8 cellular contexts compared by ENCODE assay signal in genomic region chr10:96719205-96719604, GRCh38. TPM values are rescaled to one million over a fixed set of nuclear protein-coding genes. Genes with fewer than 3 reads are reported as not detected.
DNase-seq lines count a peak whose midpoint lies in the region; ATAC-seq and TF ChIP-seq lines count a peak whose summit lies in the region.

No MANE protein-coding gene starts in this region.

- no peak for TF ChIP-seq CTCF in HEK293 (tag by site-specific recombination; IDR thresholded peaks at IDR 0.05)

- POLR2A ChIA-PET in HEK293 (lab: Yijun Ruan, JAX): interaction anchor here (0.5 kb wide), 1 partner anchor 107 kb away, joined by 5 read pairs; no protein-coding TSS in a partner anchor

- peak overlapping the region; percentile 91 for H3K4me3 Mint-ChIP-seq in activated T-helper 2 cell treated with anti-CD3 and anti-CD28 coated beads, Interferon-gamma antibody, Interleukin-2, Interleukin-4, amounts not matched to agents 10 μg/mL and 5 μg/mL and 100 μg/mL, durations not matched to agents 14 hours and 24 hours and 36 hours (ENCODE audit: low read depth)
- peak overlapping the region; percentile 95 to 100 (median 99) for H3K4me3 Mint-ChIP-seq in naive B cell

- H3K27ac Mint-ChIP-seq in activated T-helper 2 cell treated with anti-CD3 and anti-CD28 coated beads, Interferon-gamma antibody, Interleukin-2, Interleukin-4, amounts not matched to agents 10 μg/mL and 5 μg/mL and 100 μg/mL, durations not matched to agents 14 hours and 24 hours and 36 hours: no peak overlapping the region
- peak overlapping the region; percentile 92 to 100 (median 99) for H3K27ac Mint-ChIP-seq in naive B cell

- ATAC-seq in naive B cell (ENCODE audit: low read depth in 2 of 2): no peak
- ATAC-seq in GM19328 (IDR thresholded peaks at IDR 0.05; ENCODE audit: unreplicated experiment): no peak
- ATAC-seq in HG03354 (IDR thresholded peaks at IDR 0.05; ENCODE audit: poor library complexity, severe bottlenecking, unreplicated experiment): no peak

- peak; percentile 95 for DNase-seq in DMS53 (lab: John Stamatoyannopoulos, UW)
- no peak for DNase-seq in activated T-helper 2 cell treated with anti-CD3 and anti-CD28 coated beads, Interferon-gamma antibody, Interleukin-2, Interleukin-4, amounts not matched to agents 10 μg/mL and 5 μg/mL and 100 μg/mL, durations not matched to agents 14 hours and 24 hours and 36 hours (ENCODE audit: low spot score)
- DNase-seq in naive B cell: no peak
- no peak for DNase-seq in neuronal stem cell (ENCODE audit: low spot score)
- DNase-seq in NK-92 treated with Interleukin-12 subunit alpha and Interleukin-12 subunit beta, amount 100 ng/mL, for 24 hours (lab: John Stamatoyannopoulos, UW): no peak

- no peak overlapping the region for H4K8ac ChIP-seq in neuronal stem cell (ENCODE audit: low read depth, low read length)

- H3K9ac ChIP-seq in neuronal stem cell (ENCODE audit: low read depth, low read length, poor library complexity): no peak overlapping the region

- no peaks in the 10 kb centered on the region for H3K36me3 ChIP-seq in HEK293 (ENCODE audit: control insufficient read depth in 2 of 2, insufficient read depth in 1 of 2, low read length in 2 of 2)
- H3K36me3 ChIP-seq in neuronal stem cell (replicated peaks in 1 of 2; ENCODE audit: control insufficient read depth in 2 of 2, insufficient read depth in 2 of 2, low read length in 2 of 2): no peaks in the 10 kb centered on the region

- no peak overlapping the region for H2BK120ac ChIP-seq in neuronal stem cell (ENCODE audit: low read depth, low read length)

- H2BK5ac ChIP-seq in neuronal stem cell (ENCODE audit: low read length): no peak overlapping the region

- CTCF ChIA-PET in HEK293 (lab: Yijun Ruan, JAX): interaction anchor here (0.5 kb wide), 1 partner anchor 183 kb away, joined by 3 read pairs; no protein-coding TSS in a partner anchor

- peaks cover 25% of the 10 kb centered on the region for H3K27me3 Mint-ChIP-seq in activated T-helper 2 cell treated with anti-CD3 and anti-CD28 coated beads, Interferon-gamma antibody, Interleukin-2, Interleukin-4, amounts not matched to agents 10 μg/mL and 5 μg/mL and 100 μg/mL, durations not matched to agents 14 hours and 24 hours and 36 hours (ENCODE audit: low read depth)
- H3K27me3 Mint-ChIP-seq in naive B cell: no peaks in the 10 kb centered on the region

- H3K4me2 ChIP-seq in neuronal stem cell (ENCODE audit: insufficient read depth, low read length, poor library complexity, severe bottlenecking): no peak overlapping the region

- no peak overlapping the region for H3K23ac ChIP-seq in neuronal stem cell (ENCODE audit: low read depth, low read length, poor library complexity)

- H2BK15ac ChIP-seq in neuronal stem cell (ENCODE audit: low read length): no peak overlapping the region

- peaks cover 0 to 67% (median 0%) of the 10 kb centered on the region in 3 experiments for H3K27me3 ChIP-seq in neuronal stem cell (ENCODE audit: control insufficient read depth in 3 of 3, insufficient read depth in 3 of 3, low read depth in 1 of 3, low read length in 3 of 3)

- no peak overlapping the region for H3K4ac ChIP-seq in neuronal stem cell (ENCODE audit: low read length)

- H3K27ac ChIP-seq in HEK293 (ENCODE audit: extremely low read depth, low read depth, low read length) (no peak overlapping the region), neuronal stem cell (replicated peaks; ENCODE audit: low read length) (no peak overlapping the region)

- H2AK5ac ChIP-seq in neuronal stem cell (ENCODE audit: low read depth, low read length): no peak overlapping the region

- H3K18ac ChIP-seq in neuronal stem cell (ENCODE audit: low read length): no peak overlapping the region

- no peaks in the 10 kb centered on the region for H3K79me1 ChIP-seq in neuronal stem cell (ENCODE audit: low read depth, low read length)

- H3K4me1 ChIP-seq in HEK293 (ENCODE audit: control insufficient read depth, insufficient read depth, low read length) (0 out of 2 replicates have a peak, but pooled peaks cover 3% of the 10 kb centered on the region), neuronal stem cell (ENCODE audit: control insufficient read depth in 2 of 2, insufficient read depth in 1 of 2, low read depth in 1 of 2, low read length in 2 of 2) (peaks cover 0 to 3% of the 10 kb centered on the region in 2 donors)

- no peak overlapping the region for H2AFZ ChIP-seq in neuronal stem cell (ENCODE audit: low read length)

- no peak overlapping the region for H3K14ac ChIP-seq in neuronal stem cell (ENCODE audit: low read length)

- H2BK12ac ChIP-seq in neuronal stem cell (ENCODE audit: low read length): no peak overlapping the region

- WGBS in neuronal stem cell (ENCODE audit: extremely low coverage in 2 of 2, insufficient read length in 2 of 2, insufficient replicate concordance in 1 of 2), 2 donors: no CpG with 5 or more reads among the region's 1 CpG

- H3K9me3 ChIP-seq in HEK293 (ENCODE audit: control insufficient read depth, insufficient read depth, low read depth, low read length) (no peaks in the 10 kb centered on the region), neuronal stem cell (replicated peaks in 1 of 2; ENCODE audit: control insufficient read depth in 2 of 2, insufficient read depth in 1 of 2, low read depth in 1 of 2, low read length in 2 of 2) (no peaks in the 10 kb centered on the region)

- intact Hi-C loops in activated T-helper 2 cell treated with anti-CD3 and anti-CD28 coated beads, Interferon-gamma antibody, Interleukin-2, Interleukin-4, amounts not matched to agents 10 μg/mL and 5 μg/mL and 100 μg/mL, durations not matched to agents 14 hours and 24 hours and 36 hours (cut with micrococcal nuclease): loop anchor here (2.0 kb wide), 1 partner anchor 26 kb away; no protein-coding TSS in a partner anchor

- H3K4me3 ChIP-seq in HEK293 (ENCODE audit: low read depth, low read length): no peak overlapping the region
- no peak overlapping the region for H3K4me3 ChIP-seq in neuronal stem cell (ENCODE audit: low read length in 2 of 2)

- peaks cover 30% of the 10 kb centered on the region for H3K4me1 Mint-ChIP-seq in activated T-helper 2 cell treated with anti-CD3 and anti-CD28 coated beads, Interferon-gamma antibody, Interleukin-2, Interleukin-4, amounts not matched to agents 10 μg/mL and 5 μg/mL and 100 μg/mL, durations not matched to agents 14 hours and 24 hours and 36 hours (ENCODE audit: low read depth)
- peaks cover 69 to 86% (median 78%) of the 10 kb centered on the region in 3 donors for H3K4me1 Mint-ChIP-seq in naive B cell

- peaks cover 3% of the 10 kb centered on the region for H3K36me3 Mint-ChIP-seq in activated T-helper 2 cell treated with anti-CD3 and anti-CD28 coated beads, Interferon-gamma antibody, Interleukin-2, Interleukin-4, amounts not matched to agents 10 μg/mL and 5 μg/mL and 100 μg/mL, durations not matched to agents 14 hours and 24 hours and 36 hours (ENCODE audit: low read depth)
- H3K36me3 Mint-ChIP-seq in naive B cell: peaks cover 0 to 6% of the 10 kb centered on the region in 2 donors

- no peak overlapping the region for H4K91ac ChIP-seq in neuronal stem cell (ENCODE audit: low read depth, low read length, poor library complexity)

- no peaks in the 10 kb centered on the region for H3K9me3 Mint-ChIP-seq in activated T-helper 2 cell treated with anti-CD3 and anti-CD28 coated beads, Interferon-gamma antibody, Interleukin-2, Interleukin-4, amounts not matched to agents 10 μg/mL and 5 μg/mL and 100 μg/mL, durations not matched to agents 14 hours and 24 hours and 36 hours
- no peaks in the 10 kb centered on the region for H3K9me3 Mint-ChIP-seq in naive B cell

TF ChIP-seq in HEK293, 187 proteins besides CTCF, POLR2A, EP300 and RAD21 (continues in another document):
- TF ChIP-seq ZBTB20 (tag by site-specific recombination; IDR thresholded peaks at IDR 0.05) (no peak), ZNF223 (tag by site-specific recombination; IDR thresholded peaks at IDR 0.05) (no peak), SP3 (tag by site-specific recombination; IDR thresholded peaks at IDR 0.05) (no peak), ZNF692 (tag by site-specific recombination; IDR thresholded peaks at IDR 0.05) (no peak), ZBTB10 (tag by site-specific recombination; IDR thresholded peaks at IDR 0.05) (no peak), ZNF132 (tag by site-specific recombination; IDR thresholded peaks at IDR 0.05; ENCODE audit: borderline replicate concordance) (no peak)

RNA-seq across cellular contexts. Expression of gene PIK3AP1, which starts 1.1 kb away (rescaled TPM):
- total RNA-seq in activated T-helper 2 cell treated with anti-CD3 and anti-CD28 coated beads, Interferon-gamma antibody, Interleukin-2, Interleukin-4, amounts not matched to agents 10 μg/mL and 5 μg/mL and 100 μg/mL, durations not matched to agents 14 hours and 24 hours and 36 hours: 12.4 and 14.0 TPM in 2 replicates
- 100 to 1,000 TPM; 153 to 247 (median 170) TPM for polyA plus RNA-seq in naive B cell (ENCODE audit: low read depth in 6 of 6)
- 0.68 TPM for polyA plus RNA-seq in neuronal stem cell (2013, experiment 1 of 2)
- 0.73 TPM for polyA plus RNA-seq in neuronal stem cell (2013, experiment 2 of 2)
